Comparison of ENCODE assay signal across 9 cellular contexts in the genomic region with DNA sequence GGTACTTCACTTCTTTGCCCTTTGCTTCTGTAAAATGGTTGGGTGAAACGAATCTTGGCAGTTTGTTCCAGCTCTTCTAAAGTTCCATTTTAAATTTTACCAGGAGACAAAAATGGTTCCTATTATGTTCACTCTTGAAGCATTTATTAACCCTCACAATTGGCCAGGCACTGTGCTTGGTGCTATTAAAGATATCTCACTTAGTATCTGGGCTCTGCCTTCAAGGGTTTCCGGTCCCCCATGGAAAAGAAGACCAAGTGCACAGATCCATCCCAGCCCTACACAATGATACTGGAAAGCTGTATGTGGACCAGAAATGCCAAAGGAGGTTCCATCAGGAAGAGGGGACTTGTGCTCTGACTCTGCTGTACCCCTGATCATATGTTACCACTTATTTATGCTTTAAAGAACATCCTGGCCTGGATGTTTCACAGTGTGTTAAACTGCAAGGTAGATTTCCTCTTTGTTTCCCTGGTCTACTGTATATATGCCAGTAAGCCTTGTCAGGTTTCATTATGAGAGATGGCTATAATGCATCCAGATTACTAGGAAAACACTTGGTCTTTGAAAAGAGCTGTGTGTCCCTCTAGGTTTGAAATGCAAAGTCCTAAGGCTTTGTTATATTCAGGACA.
DNase-seq lines count a peak whose midpoint lies in the region; ATAC-seq, FAIRE-seq and TF ChIP-seq lines count a peak whose summit lies in the region.
"Had no signal": no experiment of that assay in that cellular context is flagged by ENCODE, and none has a peak within 500 bp of the region (broad histone marks: within the 10 kb centered on the region; RNA-seq: fewer than 3 reads in every experiment).

No MANE protein-coding gene starts in this region.

- no peak overlapping the region for H3K4me3 Mint-ChIP-seq in brain

- no peaks in the 10 kb centered on the region for H3K36me3 Mint-ChIP-seq in brain

- H3K4me1 Mint-ChIP-seq in brain = peaks cover 38% of the 10 kb centered on the region

- FAIRE-seq in H54 (lab: Jason Lieb, UNC) = peak; percentile 84

- H3K4me3 ChIP-seq in AG04450 (ENCODE audit: low read depth, low read length) (no peak overlapping the region), neuron (ENCODE audit: low read length) (no peak overlapping the region)

- H2AFZ ChIP-seq in neuron (ENCODE audit: low read depth, low read length) = peak overlapping the region; percentile 41

- no peaks in the 10 kb centered on the region for H3K9me3 Mint-ChIP-seq in brain

- no peak for ATAC-seq in HG03439 (IDR thresholded peaks at IDR 0.05; ENCODE audit: unreplicated experiment)
- ATAC-seq: Panc1 had no signal

- peaks cover 10% of the 10 kb centered on the region for H3K4me1 ChIP-seq in neuron (ENCODE audit: insufficient read depth, low read length)

- POLR2A ChIA-PET in AG04450 (lab: Yijun Ruan, JAX) = interaction anchor here (1.0 to 1.7 kb wide), 4 partner anchors 17 to 219 kb away, joined by 4 to 7 read pairs (median 5); partner anchors contain the start of gene HIF1A

- H3K27ac Mint-ChIP-seq in brain = peak overlapping the region in 3 of 5 experiments; percentile 31 to 55 (median 54)

- DNase-seq in AG04450 (ENCODE audit: low read depth, low spot score) (no peak), H54 (ENCODE audit: insufficient read length, low spot score) (no peak), SKM-1 treated with dmso at 0.1 percent for 144 hours (lab: John Stamatoyannopoulos, UW; ENCODE audit: unreplicated experiment) (no peak), activated gamma-delta T cell treated with Interleukin-2 at 50 U/mL for 16 hours (no peak), NOMO-1 (lab: John Stamatoyannopoulos, UW; ENCODE audit: unreplicated experiment in 2 of 2) (no peak)

- no peaks in the 10 kb centered on the region for H3K27me3 ChIP-seq in AG04450 (ENCODE audit: control insufficient read depth, insufficient read depth, low read length)
- no peaks in the 10 kb centered on the region for H3K27me3 ChIP-seq in neuron (ENCODE audit: insufficient read depth, low read length)

- TF ChIP-seq POLR2A in H54 (IDR thresholded peaks at IDR 0.05; ENCODE audit: low read depth, low read length) = no peak

- no peaks in the 10 kb centered on the region for H3K36me3 ChIP-seq in neuron (ENCODE audit: insufficient read depth, low read length)

- TF ChIP-seq CTCF in AG04450 (IDR thresholded peaks at IDR 0.05; ENCODE audit: low read depth, low read length) (no peak), brain (conservative IDR thresholded peaks at IDR 0.05) (no peak)

- peak overlapping the region; percentile 85 for H3K27ac ChIP-seq in AG04450 (ENCODE audit: low read depth, low read length)

- H3K27me3 Mint-ChIP-seq in brain = peaks cover 11% of the 10 kb centered on the region

- CTCF ChIA-PET in AG04450 (lab: Charles Lee) = interaction anchor here (0.6 to 3.0 kb wide), 38 partner anchors 12 to 361 kb away, joined by 3 to 19 read pairs (median 6); no protein-coding TSS in a partner anchor

- H3K9me3 ChIP-seq in AG04450 (ENCODE audit: control insufficient read depth, insufficient read depth, low read length) (no peaks in the 10 kb centered on the region; the same call in 1 of the 2 replicates), neuron (ENCODE audit: low read length) (no peaks in the 10 kb centered on the region)
